Comparison of ENCODE assay signal across 19 cellular contexts in genomic region chr11:132430352-132431091, GRCh38.
DNase-seq lines count a peak whose midpoint lies in the region; ATAC-seq, FAIRE-seq and TF ChIP-seq lines count a peak whose summit lies in the region.
"Had no signal": no experiment of that assay in that cellular context is flagged by ENCODE, and none has a peak within 500 bp of the region (broad histone marks: within the 10 kb centered on the region; RNA-seq: fewer than 3 reads in every experiment).

No MANE protein-coding gene starts in this region.

- H3K9me3 ChIP-seq in astrocyte (ENCODE audit: insufficient read depth, low read depth, low read length): no peaks in the 10 kb centered on the region
- no peaks in the 10 kb centered on the region for H3K9me3 ChIP-seq in left ventricle myocardium inferior (replicated peaks)
- H3K9me3 ChIP-seq: upper lobe of left lung had no signal

- no peak overlapping the region for H2AFZ ChIP-seq in astrocyte (ENCODE audit: low read depth, low read length)

- H3K79me2 ChIP-seq in astrocyte (ENCODE audit: insufficient read depth, low read length): no peaks in the 10 kb centered on the region

- H3K4me3 ChIP-seq in astrocyte (ENCODE audit: insufficient read depth, low read depth, low read length) (no peak overlapping the region), left ventricle myocardium inferior (no peak overlapping the region)
- H3K4me3 ChIP-seq: upper lobe of left lung had no signal

- H3K27me3 ChIP-seq in astrocyte (ENCODE audit: insufficient read depth, low read length) (no peaks in the 10 kb centered on the region), left ventricle myocardium inferior (ENCODE audit: low read depth) (peaks cover 59% of the 10 kb centered on the region)
- H3K27me3 ChIP-seq: upper lobe of left lung had no signal

- TF ChIP-seq CTCF in astrocyte (IDR thresholded peaks at IDR 0.05; ENCODE audit: insufficient read depth, low read depth, low read length) (no peak), progenitor cell of endocrine pancreas (IDR thresholded peaks at IDR 0.05; ENCODE audit: unreplicated experiment) (no peak), left ventricle myocardium inferior (IDR thresholded peaks at IDR 0.05; ENCODE audit: borderline replicate concordance) (no peak)

- H3K4me2 ChIP-seq in astrocyte (ENCODE audit: low read length): peak overlapping the region; percentile 48

- H3K4me1 Mint-ChIP-seq in astrocyte (ENCODE audit: low read depth, unreplicated experiment): peaks cover 21% of the 10 kb centered on the region
- H3K4me1 Mint-ChIP-seq in progenitor cell of endocrine pancreas (ENCODE audit: low read depth): peaks cover 18% of the 10 kb centered on the region
- no peaks in the 10 kb centered on the region for H3K4me1 Mint-ChIP-seq in immature natural killer cell

- peaks cover 15% of the 10 kb centered on the region for H3K4me1 ChIP-seq in astrocyte (ENCODE audit: insufficient read depth, low read length)
- no peaks in the 10 kb centered on the region for H3K4me1 ChIP-seq in left ventricle myocardium inferior
- H3K4me1 ChIP-seq: upper lobe of left lung had no signal

- no peaks in the 10 kb centered on the region for H3K9me3 Mint-ChIP-seq in astrocyte (ENCODE audit: unreplicated experiment)
- no peaks in the 10 kb centered on the region for H3K9me3 Mint-ChIP-seq in progenitor cell of endocrine pancreas (ENCODE audit: low read depth)
- peaks cover 0 to 10% (median 3%) of the 10 kb centered on the region in 6 donors for H3K9me3 Mint-ChIP-seq in immature natural killer cell

- peak; percentile 84 for DNase-seq in DMS79 (lab: John Stamatoyannopoulos, UW)
- peak; percentile 71 for DNase-seq in NCI-H1105 (lab: John Stamatoyannopoulos, UW)
- DNase-seq in astrocyte (ENCODE audit: low read depth): peak; percentile 37
- no peak for DNase-seq in progenitor cell of endocrine pancreas (ENCODE audit: low spot score, unreplicated experiment)
- no peak for DNase-seq in immature natural killer cell
- no peak for DNase-seq in left colon
- DNase-seq in left ventricle myocardium inferior: no peak
- DNase-seq: activated CD4-positive, CD25-positive, alpha-beta regulatory T cell treated with anti-CD3 and anti-CD28 coated beads, Interleukin-2, amount 50 U/mL, for 72 hours; activated CD8-positive, alpha-beta memory T cell treated with anti-CD3 and anti-CD28 coated beads, Interleukin-2, amount 50 U/mL, for 4 hours; activated naive CD4-positive, alpha-beta T cell treated with anti-CD3 and anti-CD28 coated beads, Interleukin-2, amount 50 U/mL, for 16 hours; GF-D8; head of caudate nucleus; KBM-7; kidney glomerular epithelial cell; stimulated activated CD4-positive, alpha-beta T cell treated with anti-CD3 and anti-CD28 coated beads, Interleukin-1b, Interleukin-23, amount 100 ng/mL, for 48 hours; T-helper 1 cell; upper lobe of left lung had no signal

- intact Hi-C loops in left colon (cut with DNase I, micrococcal nuclease) (no loop called here), left ventricle myocardium inferior (cut with micrococcal nuclease) (no loop called here)

- no peaks in the 10 kb centered on the region for H3K36me3 Mint-ChIP-seq in astrocyte (ENCODE audit: low read depth, unreplicated experiment)
- H3K36me3 Mint-ChIP-seq in progenitor cell of endocrine pancreas (ENCODE audit: insufficient read depth): no peaks in the 10 kb centered on the region
- H3K36me3 Mint-ChIP-seq in immature natural killer cell: no peaks in the 10 kb centered on the region

- H3K9ac ChIP-seq in astrocyte (ENCODE audit: low read length): no peak overlapping the region

- no peak overlapping the region for H3K27ac Mint-ChIP-seq in astrocyte (ENCODE audit: unreplicated experiment)
- peak overlapping the region; percentile 43 for H3K27ac Mint-ChIP-seq in progenitor cell of endocrine pancreas
- no peak overlapping the region for H3K27ac Mint-ChIP-seq in immature natural killer cell

- H4K20me1 ChIP-seq in astrocyte (ENCODE audit: insufficient read depth, low read length): no peaks in the 10 kb centered on the region

- H3K4me3 Mint-ChIP-seq in astrocyte (ENCODE audit: unreplicated experiment) (no peak overlapping the region), progenitor cell of endocrine pancreas (ENCODE audit: low read depth) (peak overlapping the region; percentile 49), immature natural killer cell (no peak overlapping the region)

- no peak for FAIRE-seq in astrocyte (lab: Jason Lieb, UNC)

- no peaks in the 10 kb centered on the region for H3K36me3 ChIP-seq in astrocyte (ENCODE audit: insufficient read depth, low read length)
- H3K36me3 ChIP-seq in left ventricle myocardium inferior: no peaks in the 10 kb centered on the region
- H3K36me3 ChIP-seq: upper lobe of left lung had no signal

- H3K27ac ChIP-seq in astrocyte (ENCODE audit: low read depth, low read length) (no peak overlapping the region), left ventricle myocardium inferior (replicated peaks) (no peak overlapping the region)
- H3K27ac ChIP-seq: C4-2B, upper lobe of left lung had no signal

- ATAC-seq in GM18505 (IDR thresholded peaks at IDR 0.05; ENCODE audit: unreplicated experiment): no peak
- ATAC-seq in left colon: no peak

- TF ChIP-seq POLR2A in GM18505 (IDR thresholded peaks at IDR 0.05; ENCODE audit: borderline replicate concordance, extremely low read depth, insufficient read depth, insufficient read length): no peak

- H3K27me3 Mint-ChIP-seq in astrocyte (ENCODE audit: low read depth, unreplicated experiment): peaks cover 12% of the 10 kb centered on the region
- peaks cover 37% of the 10 kb centered on the region for H3K27me3 Mint-ChIP-seq in progenitor cell of endocrine pancreas
- peaks cover 0 to 1% (median 0%) of the 10 kb centered on the region in 3 donors for H3K27me3 Mint-ChIP-seq in immature natural killer cell (ENCODE audit: low read depth in 3 of 3)

Comparison
In these comparisons a context has a peak if more than half of its experiments do, and no peak if none do; other contexts are left out.
1. DNase-seq: peak in DMS79 (single experiment), NCI-H1105 (single experiment) and astrocyte (single experiment); none in progenitor cell of endocrine pancreas (single experiment), immature natural killer cell (0 of 3), left colon (0 of 2) and left ventricle myocardium inferior (single experiment).